12 cellular contexts compared by ENCODE assay signal in the genomic region with DNA sequence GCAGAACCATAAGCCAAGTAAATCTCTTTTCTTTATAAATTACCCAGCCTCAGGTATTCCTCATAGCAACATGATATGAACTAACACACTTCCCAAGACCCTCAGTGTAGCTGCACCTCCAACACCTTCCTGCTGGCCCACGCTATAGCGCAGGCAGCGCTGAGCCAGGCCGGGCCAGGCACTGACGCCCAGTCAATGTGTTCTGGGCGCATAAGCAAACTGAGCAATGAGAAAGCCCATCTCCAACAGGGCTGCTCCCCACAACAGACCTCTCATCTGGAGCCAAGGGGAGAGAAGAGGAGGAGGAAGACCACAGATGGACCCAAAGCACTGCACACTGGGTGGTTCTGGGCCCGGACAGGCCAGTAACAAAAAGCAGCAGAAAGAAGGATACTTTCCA. TPM values are rescaled to one million over a fixed set of nuclear protein-coding genes. Genes with fewer than 3 reads are reported as not detected.
A peak's percentile ranks its signal among the peaks of the same experiment; 100 is the strongest.
DNase-seq lines count a peak whose midpoint lies in the region; ATAC-seq and TF ChIP-seq lines count a peak whose summit lies in the region.
"Had no signal": no experiment of that assay in that cellular context is flagged by ENCODE, and none has a peak within 500 bp of the region (broad histone marks: within the 10 kb centered on the region; RNA-seq: fewer than 3 reads in every experiment).

No MANE protein-coding gene starts in this region.

- TF ChIP-seq CTCF in ascending aorta (IDR thresholded peaks at IDR 0.05), result no peak
- no peak for TF ChIP-seq CTCF in thoracic aorta (IDR thresholded peaks at IDR 0.05)

- no peak for DNase-seq in activated T-cell treated with anti-CD3 and anti-CD28 coated beads, Interleukin-2, amount 50 U/mL, for 24 hours
- no peak for DNase-seq in activated T-cell treated with anti-CD3 and anti-CD28 coated beads for 4 hours
- no peak for DNase-seq in ascending aorta (ENCODE audit: low spot score in 2 of 2)
- no peak for DNase-seq in thoracic aorta (ENCODE audit: low spot score)
- no peak for DNase-seq in NOMO-1 treated with dmso at 0.1 percent for 144 hours (lab: John Stamatoyannopoulos, UW; ENCODE audit: unreplicated experiment)
- DNase-seq in hypothalamus (lab: John Stamatoyannopoulos, UW), result no peak
- DNase-seq: activated gamma-delta T cell; MV-4-11; stimulated activated CD4-positive, alpha-beta T cell treated with anti-CD3 and anti-CD28 coated beads, Interleukin-15, amount 100 ng/mL, for 24 hours had no signal

- H3K4me1 Mint-ChIP-seq in activated T-cell treated with anti-CD3 and anti-CD28 coated beads, Interleukin-2, amount 50 U/mL, for 24 hours (ENCODE audit: low read depth), result peaks cover 99% of the 10 kb centered on the region

- intact Hi-C loops in ascending aorta (cut with DNase I), result no loop called here

- H3K36me3 ChIP-seq in ascending aorta (no peaks in the 10 kb centered on the region), muscle layer of colon (ENCODE audit: insufficient read depth, low read length) (peaks cover 13% of the 10 kb centered on the region), thoracic aorta (no peaks in the 10 kb centered on the region)

- peak overlapping the region; percentile 92 for H3K27ac Mint-ChIP-seq in activated T-cell treated with anti-CD3 and anti-CD28 coated beads, Interleukin-2, amount 50 U/mL, for 24 hours

- no peak overlapping the region for H3K9ac ChIP-seq in muscle layer of colon (ENCODE audit: low read length)

- no peaks in the 10 kb centered on the region for H3K9me3 Mint-ChIP-seq in activated T-cell treated with anti-CD3 and anti-CD28 coated beads, Interleukin-2, amount 50 U/mL, for 24 hours

- ATAC-seq in thoracic aorta (ENCODE audit: insufficient number of reproducible peaks, low FRiP score, low read depth) (no peak), HG03571 (IDR thresholded peaks at IDR 0.05; ENCODE audit: unreplicated experiment) (no peak)

- peak overlapping the region; percentile 75 to 81 for H3K27ac ChIP-seq in ascending aorta
- H3K27ac ChIP-seq in muscle layer of colon (ENCODE audit: low read depth, low read length), result peak overlapping the region; percentile 54
- H3K27ac ChIP-seq in thoracic aorta, result peak overlapping the region; percentile 57 to 64

- peaks cover 76% of the 10 kb centered on the region for H3K36me3 Mint-ChIP-seq in activated T-cell treated with anti-CD3 and anti-CD28 coated beads, Interleukin-2, amount 50 U/mL, for 24 hours (ENCODE audit: low read depth)

- H3K4me3 ChIP-seq in ascending aorta (no peak overlapping the region), muscle layer of colon (ENCODE audit: low read depth in 1 of 2, low read length in 2 of 2) (no peak overlapping the region), thoracic aorta (no peak overlapping the region)
- H3K4me3 ChIP-seq: HAP-1 had no signal

- H3K27me3 Mint-ChIP-seq in activated T-cell treated with anti-CD3 and anti-CD28 coated beads, Interleukin-2, amount 50 U/mL, for 24 hours, result no peaks in the 10 kb centered on the region

- H3K27me3 ChIP-seq in ascending aorta, result no peaks in the 10 kb centered on the region
- no peaks in the 10 kb centered on the region for H3K27me3 ChIP-seq in muscle layer of colon (ENCODE audit: control insufficient read depth in 1 of 2, insufficient read depth in 2 of 2, low read length in 2 of 2)
- H3K27me3 ChIP-seq in thoracic aorta (replicated peaks; ENCODE audit: insufficient read depth), result no peaks in the 10 kb centered on the region

- H3K4me3 Mint-ChIP-seq in activated T-cell treated with anti-CD3 and anti-CD28 coated beads, Interleukin-2, amount 50 U/mL, for 24 hours, result no peak overlapping the region

- H3K4me1 ChIP-seq in ascending aorta (peaks cover 19 to 47% of the 10 kb centered on the region in 2 donors), muscle layer of colon (ENCODE audit: insufficient read depth, low read length) (peaks cover 79% of the 10 kb centered on the region), thoracic aorta (ENCODE audit: control insufficient read depth in 1 of 2, low read depth in 2 of 2) (peaks cover 35 to 75% of the 10 kb centered on the region in 2 donors)
- H3K4me1 ChIP-seq: HAP-1 had no signal

- no peaks in the 10 kb centered on the region for H3K9me3 ChIP-seq in ascending aorta
- no peaks in the 10 kb centered on the region for H3K9me3 ChIP-seq in muscle layer of colon (ENCODE audit: low read length)
- H3K9me3 ChIP-seq in thoracic aorta, result no peaks in the 10 kb centered on the region
- H3K9me3 ChIP-seq: HAP-1 had no signal

RNA-seq across cellular contexts. Expression of a gene that starts 40.8 kb away (rescaled TPM):
- total RNA-seq in ascending aorta (52.5 TPM), thoracic aorta (10 to 100 TPM; 26.6 to 49.5 TPM)
